In the genomic region with DNA sequence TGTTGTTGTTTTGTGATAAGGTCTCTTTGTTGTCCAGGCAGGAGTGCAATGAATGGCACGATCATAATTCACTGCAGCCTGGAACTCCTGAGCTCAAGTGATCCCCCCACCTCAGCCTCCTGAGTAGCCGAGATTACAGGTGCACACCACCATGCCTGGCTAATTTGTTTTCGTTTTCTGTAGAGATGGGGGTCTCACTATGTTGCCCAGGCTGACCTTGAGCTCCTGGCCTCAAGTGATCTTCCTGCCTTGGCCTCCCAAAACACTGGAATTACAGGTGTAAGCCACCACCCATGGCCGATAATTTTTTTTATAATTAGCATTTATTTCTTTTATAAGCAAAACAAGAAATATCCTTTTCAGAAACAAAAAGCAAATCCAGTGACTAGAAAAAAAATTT, we compare ENCODE assay signal across 9 cellular contexts. TPM values are rescaled to one million over a fixed set of nuclear protein-coding genes. Genes with fewer than 3 reads are reported as not detected.
DNase-seq lines count a peak whose midpoint lies in the region; ATAC-seq and TF ChIP-seq lines count a peak whose summit lies in the region.
"Had no signal": no experiment of that assay in that cellular context is flagged by ENCODE, and none has a peak within 500 bp of the region (broad histone marks: within the 10 kb centered on the region; RNA-seq: fewer than 3 reads in every experiment).

No MANE protein-coding gene starts in this region.

- H3K9me2 ChIP-seq in hepatocyte (replicated peaks; ENCODE audit: insufficient read depth), result no peaks in the 10 kb centered on the region

- no peak for ATAC-seq in activated T-cell treated with anti-CD3 and anti-CD28 coated beads, Interleukin-2, amount 50 U/mL, for 4 hours
- ATAC-seq in thoracic aorta (ENCODE audit: insufficient number of reproducible peaks, low FRiP score, low read depth) (no peak), GM18517 (IDR thresholded peaks at IDR 0.05; ENCODE audit: unreplicated experiment) (no peak)

- H2AFZ ChIP-seq in hepatocyte, result no peak overlapping the region

- DNase-seq in activated T-cell treated with anti-CD3 and anti-CD28 coated beads, Interleukin-2, amount 50 U/mL, for 4 hours, result no peak
- no peak for DNase-seq in activated T-cell treated with anti-CD3 and anti-CD28 coated beads, Interleukin-2, amount 50 U/mL, for 1 hour
- DNase-seq in hepatocyte (ENCODE audit: low spot score) (no peak), thoracic aorta (ENCODE audit: low spot score) (no peak), posterior cingulate gyrus (no peak), NCI-H345 (lab: John Stamatoyannopoulos, UW) (no peak)

- H3K27me3 ChIP-seq in hepatocyte (no peaks in the 10 kb centered on the region), thoracic aorta (replicated peaks; ENCODE audit: insufficient read depth) (no peaks in the 10 kb centered on the region)
- H3K27me3 ChIP-seq: brain microvascular endothelial cell had no signal

- H3K4me1 Mint-ChIP-seq in activated T-cell treated with anti-CD3 and anti-CD28 coated beads, Interleukin-2, amount 50 U/mL, for 4 hours (ENCODE audit: low read depth), result peaks cover 54% of the 10 kb centered on the region

- intact Hi-C loops in posterior cingulate gyrus (cut with DNase I), result no loop called here

- peak overlapping the region; percentile 90 for H3K4me3 Mint-ChIP-seq in activated T-cell treated with anti-CD3 and anti-CD28 coated beads, Interleukin-2, amount 50 U/mL, for 4 hours

- H3K27ac ChIP-seq in VCaP (peak overlapping the region; percentile 70), hepatocyte (peak overlapping the region; percentile 58), thoracic aorta (no peak overlapping the region)
- H3K27ac ChIP-seq: brain microvascular endothelial cell had no signal

- H3K4me3 ChIP-seq in hepatocyte, result no peak overlapping the region
- peak overlapping the region; percentile 75 for H3K4me3 ChIP-seq in thoracic aorta

- TF ChIP-seq CTCF in VCaP (conservative IDR thresholded peaks at IDR 0.05), result no peak
- no peak for TF ChIP-seq CTCF in hepatocyte (IDR thresholded peaks at IDR 0.05; ENCODE audit: poor library complexity)
- TF ChIP-seq CTCF in thoracic aorta (IDR thresholded peaks at IDR 0.05), result no peak

- H3K4me2 ChIP-seq in hepatocyte, result peak overlapping the region; percentile 89

- no peaks in the 10 kb centered on the region for H3K27me3 Mint-ChIP-seq in activated T-cell treated with anti-CD3 and anti-CD28 coated beads, Interleukin-2, amount 50 U/mL, for 4 hours (ENCODE audit: low read depth)

- H3K9me3 ChIP-seq in hepatocyte (ENCODE audit: low read depth) (no peaks in the 10 kb centered on the region), thoracic aorta (no peaks in the 10 kb centered on the region)

- H3K4me1 ChIP-seq in hepatocyte (ENCODE audit: insufficient read depth), result peaks cover 4% of the 10 kb centered on the region
- no peaks in the 10 kb centered on the region for H3K4me1 ChIP-seq in thoracic aorta (ENCODE audit: control insufficient read depth in 1 of 2, low read depth in 2 of 2)

- H3K36me3 ChIP-seq in hepatocyte (replicated peaks; ENCODE audit: insufficient read depth, low read depth) (no peaks in the 10 kb centered on the region), thoracic aorta (no peaks in the 10 kb centered on the region)
- H3K36me3 ChIP-seq: brain microvascular endothelial cell had no signal

- H3K9me3 Mint-ChIP-seq in activated T-cell treated with anti-CD3 and anti-CD28 coated beads, Interleukin-2, amount 50 U/mL, for 4 hours, result no peaks in the 10 kb centered on the region

- H3K79me2 ChIP-seq in hepatocyte, result no peaks in the 10 kb centered on the region

- whole genome bisulfite sequencing in hepatocyte (ENCODE audit: low lambda C conversion rate, missing lambda C conversion rate), result 88% methylated on average over 4 of the region's 4 CpGs

- H4K20me1 ChIP-seq in hepatocyte (ENCODE audit: insufficient read depth, poor library complexity, severe bottlenecking), result no peaks in the 10 kb centered on the region

- no peaks in the 10 kb centered on the region for H3K36me3 Mint-ChIP-seq in activated T-cell treated with anti-CD3 and anti-CD28 coated beads, Interleukin-2, amount 50 U/mL, for 4 hours (ENCODE audit: insufficient read depth)

RNA-seq across cellular contexts. Expression of a gene that starts 3.6 kb away (rescaled TPM):
- 10 to 100 TPM; 11.8 to 14.9 (median 14.3) TPM for total RNA-seq in activated T-cell treated with anti-CD3 and anti-CD28 coated beads, Interleukin-2, amount 50 U/mL, for 4 hours
- total RNA-seq in hepatocyte (16.6 and 24.4 TPM in 2 replicates), thoracic aorta (1 to 10 TPM in 1 of 2 donors, not detected in 1; 3.7 TPM)
- 6.9 and 14.2 TPM in 2 replicates for polyA plus RNA-seq in hepatocyte

Comparison
In these comparisons a context has a peak if more than half of its experiments do, and no peak if none do; other contexts are left out.
1. H3K27ac ChIP-seq: peak in VCaP (single experiment) and hepatocyte (single experiment); none in thoracic aorta (0 of 2).